Comparison of ENCODE assay signal across 1 cellular context in the genomic region with DNA sequence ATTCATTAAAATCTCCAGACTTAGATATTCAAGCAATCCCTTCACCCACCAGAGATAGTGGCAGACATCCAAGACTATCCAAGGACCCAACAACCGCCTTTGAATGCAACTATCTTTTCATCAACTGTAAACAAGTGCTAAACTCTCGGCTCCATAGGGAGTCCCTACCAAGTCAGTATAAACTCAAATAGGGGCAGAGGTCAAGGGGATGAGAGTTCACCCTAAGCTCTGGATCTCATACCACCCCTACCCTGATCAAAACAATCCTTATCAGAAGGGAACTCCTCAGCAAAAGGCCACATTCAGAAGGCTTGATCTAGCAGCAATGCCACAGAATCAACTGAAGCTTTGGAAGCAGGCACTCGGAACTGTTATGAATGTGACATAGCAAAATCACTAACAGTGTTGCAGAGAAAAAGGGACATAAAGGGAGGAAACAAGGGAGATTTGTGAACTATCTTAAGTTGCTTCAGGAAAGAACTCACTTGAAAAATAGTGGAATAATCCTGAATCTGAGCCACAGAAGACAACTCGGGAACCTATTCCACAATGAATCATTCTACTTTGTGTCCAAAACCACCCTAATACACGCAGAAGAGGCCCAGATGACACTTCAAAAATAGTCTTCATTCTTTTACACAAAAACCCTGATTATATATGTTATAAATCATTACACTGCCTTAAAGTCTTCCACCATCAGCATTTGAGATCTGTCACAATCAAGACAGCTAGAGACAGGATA.
TF ChIP-seq lines count a peak whose summit lies in the region.

No MANE protein-coding gene starts in this region.

TF ChIP-seq in HepG2, 621 proteins besides CTCF, POLR2A, EP300 and RAD21 (continued from another document and continues in another):
- TF ChIP-seq, protein P1, sequence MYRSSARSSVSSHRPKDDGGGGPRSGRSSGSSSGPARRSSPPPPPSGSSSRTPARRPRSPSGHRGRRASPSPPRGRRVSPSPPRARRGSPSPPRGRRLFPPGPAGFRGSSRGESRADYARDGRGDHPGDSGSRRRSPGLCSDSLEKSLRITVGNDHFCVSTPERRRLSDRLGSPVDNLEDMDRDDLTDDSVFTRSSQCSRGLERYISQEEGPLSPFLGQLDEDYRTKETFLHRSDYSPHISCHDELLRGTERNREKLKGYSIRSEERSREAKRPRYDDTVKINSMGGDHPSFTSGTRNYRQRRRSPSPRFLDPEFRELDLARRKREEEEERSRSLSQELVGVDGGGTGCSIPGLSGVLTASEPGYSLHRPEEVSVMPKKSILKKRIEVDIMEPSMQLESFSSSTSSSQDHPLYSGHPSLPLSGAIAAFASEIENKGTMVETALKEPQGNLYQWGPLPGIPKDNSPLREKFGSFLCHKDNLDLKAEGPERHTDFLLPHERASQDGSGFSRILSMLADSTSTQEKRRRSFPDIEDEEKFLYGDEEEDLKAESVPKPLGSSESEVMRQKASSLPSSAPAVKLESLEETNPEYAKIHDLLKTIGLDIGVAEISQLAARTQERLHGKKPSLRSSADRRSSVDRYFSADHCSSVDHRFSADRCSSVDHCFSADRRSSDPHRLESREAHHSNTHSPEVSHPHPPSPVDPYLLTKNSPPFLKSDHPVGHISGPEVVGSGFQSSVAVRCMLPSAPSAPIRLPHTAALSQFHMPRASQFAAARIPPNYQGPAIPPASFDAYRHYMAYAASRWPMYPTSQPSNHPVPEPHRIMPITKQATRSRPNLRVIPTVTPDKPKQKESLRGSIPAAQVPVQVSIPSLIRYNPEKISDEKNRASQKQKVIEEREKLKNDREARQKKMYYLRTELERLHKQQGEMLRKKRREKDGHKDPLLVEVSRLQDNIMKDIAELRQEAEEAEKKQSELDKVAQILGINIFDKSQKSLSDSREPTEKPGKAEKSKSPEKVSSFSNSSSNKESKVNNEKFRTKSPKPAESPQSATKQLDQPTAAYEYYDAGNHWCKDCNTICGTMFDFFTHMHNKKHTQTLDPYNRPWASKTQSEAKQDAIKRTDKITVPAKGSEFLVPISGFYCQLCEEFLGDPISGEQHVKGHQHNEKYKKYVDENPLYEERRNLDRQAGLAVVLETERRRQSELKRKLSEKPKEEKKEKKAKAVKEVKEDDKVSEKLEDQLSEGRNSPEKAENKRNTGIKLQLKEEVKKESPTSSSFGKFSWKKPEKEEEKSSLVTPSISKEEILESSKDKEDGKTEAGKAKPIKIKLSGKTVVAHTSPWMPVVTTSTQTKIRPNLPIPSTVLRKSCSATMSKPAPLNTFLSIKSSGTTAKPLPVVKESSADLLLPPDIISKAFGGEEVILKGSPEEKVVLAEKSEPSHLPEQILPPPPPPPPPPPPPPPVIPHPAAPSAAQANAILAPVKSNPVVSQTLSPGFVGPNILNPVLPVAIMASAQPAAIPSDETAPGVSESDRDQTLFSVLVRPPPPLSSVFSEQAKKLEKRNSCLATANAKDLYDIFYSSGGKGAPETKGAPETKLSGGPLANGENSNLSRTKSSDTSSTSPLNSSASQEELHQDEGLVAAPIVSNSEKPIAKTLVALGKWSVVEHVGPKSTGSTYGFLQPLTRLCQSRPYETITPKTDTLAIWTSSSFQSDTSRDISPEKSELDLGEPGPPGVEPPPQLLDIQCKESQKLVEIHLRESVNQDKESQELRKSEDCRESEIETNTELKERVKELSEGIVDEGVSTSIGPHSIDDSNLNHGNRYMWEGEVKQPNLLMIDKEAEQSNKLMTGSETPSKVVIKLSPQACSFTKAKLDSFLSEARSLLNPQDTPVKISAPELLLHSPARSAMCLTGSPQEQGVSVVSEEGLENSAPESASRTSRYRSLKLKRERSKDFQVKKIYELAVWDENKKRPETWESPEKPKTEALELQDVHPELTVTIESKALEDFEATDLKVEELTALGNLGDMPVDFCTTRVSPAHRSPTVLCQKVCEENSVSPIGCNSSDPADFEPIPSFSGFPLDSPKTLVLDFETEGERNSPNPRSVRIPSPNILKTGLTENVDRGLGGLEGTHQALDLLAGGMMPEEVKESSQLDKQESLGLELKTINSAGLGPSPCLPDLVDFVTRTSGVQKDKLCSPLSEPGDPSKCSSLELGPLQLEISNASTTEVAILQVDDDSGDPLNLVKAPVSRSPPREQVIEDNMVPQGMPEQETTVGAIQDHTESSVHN (CRISPR knock-in tag; IDR thresholded peaks at IDR 0.05): no peak
- no peak for TF ChIP-seq ZNF720 (CRISPR knock-in tag; IDR thresholded peaks at IDR 0.05)
- no peak for TF ChIP-seq ZNF567 (CRISPR knock-in tag; IDR thresholded peaks at IDR 0.05; ENCODE audit: borderline replicate concordance)
- TF ChIP-seq NFE2L2 (IDR thresholded peaks at IDR 0.05; ENCODE audit: low read length): no peak
- TF ChIP-seq ZNF431 (CRISPR knock-in tag; IDR thresholded peaks at IDR 0.05; ENCODE audit: borderline replicate concordance, low read depth): no peak
- 0 out of 2 replicates have a peak, but pooled peaks have one; percentile 15 for TF ChIP-seq SIX4 (CRISPR knock-in tag; IDR thresholded peaks at IDR 0.05)
- TF ChIP-seq, protein P2, sequence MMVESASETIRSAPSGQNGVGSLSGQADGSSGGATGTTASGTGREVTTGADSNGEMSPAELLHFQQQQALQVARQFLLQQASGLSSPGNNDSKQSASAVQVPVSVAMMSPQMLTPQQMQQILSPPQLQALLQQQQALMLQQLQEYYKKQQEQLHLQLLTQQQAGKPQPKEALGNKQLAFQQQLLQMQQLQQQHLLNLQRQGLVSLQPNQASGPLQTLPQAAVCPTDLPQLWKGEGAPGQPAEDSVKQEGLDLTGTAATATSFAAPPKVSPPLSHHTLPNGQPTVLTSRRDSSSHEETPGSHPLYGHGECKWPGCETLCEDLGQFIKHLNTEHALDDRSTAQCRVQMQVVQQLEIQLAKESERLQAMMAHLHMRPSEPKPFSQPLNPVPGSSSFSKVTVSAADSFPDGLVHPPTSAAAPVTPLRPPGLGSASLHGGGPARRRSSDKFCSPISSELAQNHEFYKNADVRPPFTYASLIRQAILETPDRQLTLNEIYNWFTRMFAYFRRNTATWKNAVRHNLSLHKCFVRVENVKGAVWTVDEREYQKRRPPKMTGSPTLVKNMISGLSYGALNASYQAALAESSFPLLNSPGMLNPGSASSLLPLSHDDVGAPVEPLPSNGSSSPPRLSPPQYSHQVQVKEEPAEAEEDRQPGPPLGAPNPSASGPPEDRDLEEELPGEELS (CRISPR knock-in tag; IDR thresholded peaks at IDR 0.05): peak; percentile 88
- TF ChIP-seq KDM5B (CRISPR knock-in tag; IDR thresholded peaks at IDR 0.05; ENCODE audit: borderline replicate concordance): no peak
- TF ChIP-seq, protein P3, sequence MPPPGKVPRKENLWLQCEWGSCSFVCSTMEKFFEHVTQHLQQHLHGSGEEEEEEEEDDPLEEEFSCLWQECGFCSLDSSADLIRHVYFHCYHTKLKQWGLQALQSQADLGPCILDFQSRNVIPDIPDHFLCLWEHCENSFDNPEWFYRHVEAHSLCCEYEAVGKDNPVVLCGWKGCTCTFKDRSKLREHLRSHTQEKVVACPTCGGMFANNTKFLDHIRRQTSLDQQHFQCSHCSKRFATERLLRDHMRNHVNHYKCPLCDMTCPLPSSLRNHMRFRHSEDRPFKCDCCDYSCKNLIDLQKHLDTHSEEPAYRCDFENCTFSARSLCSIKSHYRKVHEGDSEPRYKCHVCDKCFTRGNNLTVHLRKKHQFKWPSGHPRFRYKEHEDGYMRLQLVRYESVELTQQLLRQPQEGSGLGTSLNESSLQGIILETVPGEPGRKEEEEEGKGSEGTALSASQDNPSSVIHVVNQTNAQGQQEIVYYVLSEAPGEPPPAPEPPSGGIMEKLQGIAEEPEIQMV (CRISPR knock-in tag; IDR thresholded peaks at IDR 0.05; ENCODE audit: low read depth): no peak
- no peak for TF ChIP-seq SCMH1 (CRISPR knock-in tag; IDR thresholded peaks at IDR 0.05; ENCODE audit: borderline replicate concordance)
- TF ChIP-seq, protein P4, sequence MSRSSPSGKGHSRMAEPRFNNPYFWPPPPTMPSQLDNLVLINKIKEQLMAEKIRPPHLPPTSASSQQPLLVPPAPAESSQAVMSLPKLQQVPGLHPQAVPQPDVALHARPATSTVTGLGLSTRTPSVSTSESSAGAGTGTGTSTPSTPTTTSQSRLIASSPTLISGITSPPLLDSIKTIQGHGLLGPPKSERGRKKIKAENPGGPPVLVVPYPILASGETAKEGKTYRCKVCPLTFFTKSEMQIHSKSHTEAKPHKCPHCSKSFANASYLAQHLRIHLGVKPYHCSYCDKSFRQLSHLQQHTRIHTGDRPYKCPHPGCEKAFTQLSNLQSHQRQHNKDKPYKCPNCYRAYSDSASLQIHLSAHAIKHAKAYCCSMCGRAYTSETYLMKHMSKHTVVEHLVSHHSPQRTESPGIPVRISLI (CRISPR knock-in tag; IDR thresholded peaks at IDR 0.05; ENCODE audit: borderline replicate concordance): 0 out of 2 replicates have a peak, but pooled peaks have one; percentile 17
- no peak for TF ChIP-seq BORCS8-MEF2B (CRISPR knock-in tag; IDR thresholded peaks at IDR 0.05)
- no peak for TF ChIP-seq NONO (IDR thresholded peaks at IDR 0.05)
- TF ChIP-seq NONO (CRISPR knock-in tag; conservative IDR thresholded peaks at IDR 0.05): no peak
- TF ChIP-seq MED13 (CRISPR knock-in tag; IDR thresholded peaks at IDR 0.05): no peak
- TF ChIP-seq ZNF572 (CRISPR knock-in tag; IDR thresholded peaks at IDR 0.05): no peak
- TF ChIP-seq, protein P5, sequence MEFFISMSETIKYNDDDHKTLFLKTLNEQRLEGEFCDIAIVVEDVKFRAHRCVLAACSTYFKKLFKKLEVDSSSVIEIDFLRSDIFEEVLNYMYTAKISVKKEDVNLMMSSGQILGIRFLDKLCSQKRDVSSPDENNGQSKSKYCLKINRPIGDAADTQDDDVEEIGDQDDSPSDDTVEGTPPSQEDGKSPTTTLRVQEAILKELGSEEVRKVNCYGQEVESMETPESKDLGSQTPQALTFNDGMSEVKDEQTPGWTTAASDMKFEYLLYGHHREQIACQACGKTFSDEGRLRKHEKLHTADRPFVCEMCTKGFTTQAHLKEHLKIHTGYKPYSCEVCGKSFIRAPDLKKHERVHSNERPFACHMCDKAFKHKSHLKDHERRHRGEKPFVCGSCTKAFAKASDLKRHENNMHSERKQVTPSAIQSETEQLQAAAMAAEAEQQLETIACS (CRISPR knock-in tag; IDR thresholded peaks at IDR 0.05): no peak
- TF ChIP-seq, protein P6, sequence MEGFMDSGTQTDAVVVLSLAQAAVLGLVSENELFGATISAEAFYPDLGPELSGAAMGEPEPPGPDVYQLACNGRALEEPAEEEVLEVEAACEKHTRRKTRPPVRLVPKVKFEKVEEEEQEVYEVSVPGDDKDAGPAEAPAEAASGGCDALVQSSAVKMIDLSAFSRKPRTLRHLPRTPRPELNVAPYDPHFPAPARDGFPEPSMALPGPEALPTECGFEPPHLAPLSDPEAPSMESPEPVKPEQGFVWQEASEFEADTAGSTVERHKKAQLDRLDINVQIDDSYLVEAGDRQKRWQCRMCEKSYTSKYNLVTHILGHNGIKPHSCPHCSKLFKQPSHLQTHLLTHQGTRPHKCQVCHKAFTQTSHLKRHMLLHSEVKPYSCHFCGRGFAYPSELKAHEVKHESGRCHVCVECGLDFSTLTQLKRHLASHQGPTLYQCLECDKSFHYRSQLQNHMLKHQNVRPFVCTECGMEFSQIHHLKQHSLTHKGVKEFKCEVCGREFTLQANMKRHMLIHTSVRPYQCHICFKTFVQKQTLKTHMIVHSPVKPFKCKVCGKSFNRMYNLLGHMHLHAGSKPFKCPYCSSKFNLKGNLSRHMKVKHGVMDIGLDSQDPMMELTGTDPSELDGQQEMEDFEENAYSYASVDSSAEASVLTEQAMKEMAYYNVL (CRISPR knock-in tag; IDR thresholded peaks at IDR 0.05; ENCODE audit: borderline replicate concordance): peak; percentile 72; the same call in 1 of the 2 replicates
- TF ChIP-seq ZNF891 (CRISPR knock-in tag; IDR thresholded peaks at IDR 0.05): no peak
- no peak for TF ChIP-seq MTF1 (CRISPR knock-in tag; IDR thresholded peaks at IDR 0.05)
- no peak for TF ChIP-seq SRSF4 (IDR thresholded peaks at IDR 0.05; ENCODE audit: low read depth, low read length, poor library complexity, severe bottlenecking)
- TF ChIP-seq, protein P7, sequence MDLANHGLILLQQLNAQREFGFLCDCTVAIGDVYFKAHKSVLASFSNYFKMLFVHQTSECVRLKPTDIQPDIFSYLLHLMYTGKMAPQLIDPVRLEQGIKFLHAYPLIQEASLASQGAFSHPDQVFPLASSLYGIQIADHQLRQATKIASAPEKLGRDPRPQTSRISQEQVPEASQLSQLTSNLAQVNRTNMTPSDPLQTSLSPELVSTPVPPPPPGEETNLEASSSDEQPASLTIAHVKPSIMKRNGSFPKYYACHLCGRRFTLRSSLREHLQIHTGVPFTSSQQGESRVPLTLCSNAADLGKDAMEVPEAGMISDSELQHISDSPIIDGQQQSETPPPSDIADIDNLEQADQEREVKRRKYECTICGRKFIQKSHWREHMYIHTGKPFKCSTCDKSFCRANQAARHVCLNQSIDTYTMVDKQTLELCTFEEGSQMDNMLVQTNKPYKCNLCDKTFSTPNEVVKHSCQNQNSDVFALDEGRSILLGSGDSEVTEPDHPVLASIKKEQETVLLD (CRISPR knock-in tag; IDR thresholded peaks at IDR 0.05; ENCODE audit: low read depth): no peak
- TF ChIP-seq PHF21A (CRISPR knock-in tag; IDR thresholded peaks at IDR 0.05): peak; percentile 69
- no peak for TF ChIP-seq ZFYVE20 (CRISPR knock-in tag; IDR thresholded peaks at IDR 0.05; ENCODE audit: borderline replicate concordance, low read depth)
- TF ChIP-seq ZFP36L1 (CRISPR knock-in tag; IDR thresholded peaks at IDR 0.05): no peak
- peak; percentile 88 for TF ChIP-seq NCOA2 (CRISPR knock-in tag; IDR thresholded peaks at IDR 0.05)
- no peak for TF ChIP-seq SUZ12 (IDR thresholded peaks at IDR 0.05; ENCODE audit: low read depth, low read length)
- TF ChIP-seq FOXA3 (CRISPR knock-in tag; IDR thresholded peaks at IDR 0.05): peak; percentile 83
- TF ChIP-seq, protein P8, sequence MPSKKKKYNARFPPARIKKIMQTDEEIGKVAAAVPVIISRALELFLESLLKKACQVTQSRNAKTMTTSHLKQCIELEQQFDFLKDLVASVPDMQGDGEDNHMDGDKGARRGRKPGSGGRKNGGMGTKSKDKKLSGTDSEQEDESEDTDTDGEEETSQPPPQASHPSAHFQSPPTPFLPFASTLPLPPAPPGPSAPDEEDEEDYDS (CRISPR knock-in tag; IDR thresholded peaks at IDR 0.05): no peak
- no peak for TF ChIP-seq ZNF264 (CRISPR knock-in tag; IDR thresholded peaks at IDR 0.05)
- TF ChIP-seq, protein P9, sequence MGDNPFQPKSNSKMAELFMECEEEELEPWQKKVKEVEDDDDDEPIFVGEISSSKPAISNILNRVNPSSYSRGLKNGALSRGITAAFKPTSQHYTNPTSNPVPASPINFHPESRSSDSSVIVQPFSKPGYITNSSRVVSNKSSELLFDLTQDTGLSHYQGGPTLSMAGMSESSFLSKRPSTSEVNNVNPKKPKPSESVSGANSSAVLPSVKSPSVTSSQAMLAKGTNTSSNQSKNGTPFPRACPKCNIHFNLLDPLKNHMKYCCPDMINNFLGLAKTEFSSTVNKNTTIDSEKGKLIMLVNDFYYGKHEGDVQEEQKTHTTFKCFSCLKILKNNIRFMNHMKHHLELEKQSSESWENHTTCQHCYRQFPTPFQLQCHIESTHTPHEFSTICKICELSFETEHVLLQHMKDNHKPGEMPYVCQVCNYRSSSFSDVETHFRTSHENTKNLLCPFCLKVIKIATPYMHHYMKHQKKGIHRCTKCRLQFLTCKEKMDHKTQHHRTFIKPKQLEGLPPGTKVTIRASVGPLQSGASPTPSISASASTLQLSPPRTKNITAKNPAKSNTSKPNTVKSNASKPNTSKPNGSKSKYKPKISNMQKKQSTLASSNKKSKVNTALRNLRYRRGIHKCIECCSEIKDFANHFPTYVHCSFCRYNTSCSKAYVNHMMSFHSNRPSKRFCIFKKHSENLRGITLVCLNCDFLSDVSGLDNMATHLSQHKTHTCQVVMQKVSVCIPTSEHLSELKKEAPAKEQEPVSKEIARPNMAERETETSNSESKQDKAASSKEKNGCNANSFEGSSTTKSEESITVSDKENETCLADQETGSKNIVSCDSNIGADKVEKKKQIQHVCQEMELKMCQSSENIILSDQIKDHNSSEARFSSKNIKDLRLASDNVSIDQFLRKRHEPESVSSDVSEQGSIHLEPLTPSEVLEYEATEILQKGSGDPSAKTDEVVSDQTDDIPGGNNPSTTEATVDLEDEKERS (CRISPR knock-in tag; IDR thresholded peaks at IDR 0.05): no peak
